In genomic region chr11:130122141-130122575, GRCh38 we compare ENCODE assay signal across 11 cellular contexts. TPM values are rescaled to one million over a fixed set of nuclear protein-coding genes. Genes with fewer than 3 reads are reported as not detected.
A peak's percentile ranks its signal among the peaks of the same experiment; 100 is the strongest.
DNase-seq lines count a peak whose midpoint lies in the region; ATAC-seq and TF ChIP-seq lines count a peak whose summit lies in the region.
"Had no signal": no experiment of that assay in that cellular context is flagged by ENCODE, and none has a peak within 500 bp of the region (broad histone marks: within the 10 kb centered on the region; RNA-seq: fewer than 3 reads in every experiment).

No MANE protein-coding gene starts in this region.

- DNase-seq in SK-MEL-5 (ENCODE audit: low read depth, low spot score) (peak; percentile 47), dermis microvascular lymphatic vessel endothelial cell (ENCODE audit: low read depth in 2 of 2) (peak; percentile 43 to 83), NCI-H2171 (lab: John Stamatoyannopoulos, UW) (no peak), GF-D8 (lab: John Stamatoyannopoulos, UW) (no peak)
- peak; percentile 45 to 53 for DNase-seq in stimulated activated CD4-positive, alpha-beta T cell treated with anti-CD3 and anti-CD28 coated beads, Interleukin-15, amount 100 ng/mL, for 48 hours (ENCODE audit: low read depth in 2 of 2)
- DNase-seq: activated gamma-delta T cell treated with Interleukin-2 at 50 U/mL for 16 hours, DMS153, NCI-H1694 had no signal

- peaks cover 30% of the 10 kb centered on the region for H3F3A ChIP-seq in DOHH2 (ENCODE audit: control insufficient read depth, insufficient read depth)

- H3K9me2 ChIP-seq in DOHH2 (replicated peaks; ENCODE audit: control insufficient read depth, low read length), result no peaks in the 10 kb centered on the region

- H4K20me1 ChIP-seq in DOHH2 (ENCODE audit: control insufficient read depth, insufficient read depth, low read depth, low read length), result peaks cover 4% of the 10 kb centered on the region; the same call in 1 of the 2 replicates

- peak overlapping the region; percentile 54 for H3K4me3 ChIP-seq in DOHH2 (ENCODE audit: low read length)

- ATAC-seq in HG03442 (IDR thresholded peaks at IDR 0.05; ENCODE audit: unreplicated experiment), result no peak

- no peaks in the 10 kb centered on the region for H3K27me3 ChIP-seq in DOHH2 (ENCODE audit: control insufficient read depth, low read length)

- H3K4me1 ChIP-seq in DOHH2 (ENCODE audit: control insufficient read depth, low read length), result peaks cover 56% of the 10 kb centered on the region

- peaks cover 83% of the 10 kb centered on the region for H3K36me3 ChIP-seq in DOHH2 (ENCODE audit: control insufficient read depth, low read length)

- no peaks in the 10 kb centered on the region for H3K9me3 ChIP-seq in DOHH2 (ENCODE audit: control insufficient read depth, insufficient read depth, low read length)

- H3K27ac ChIP-seq in DOHH2 (ENCODE audit: low read depth, low read length), result peak overlapping the region; percentile 84

- peaks cover 68% of the 10 kb centered on the region for H3K79me2 ChIP-seq in DOHH2 (ENCODE audit: control insufficient read depth, low read length)

- H3K4me2 ChIP-seq in DOHH2 (ENCODE audit: low read length), result peak overlapping the region; percentile 71

- in situ Hi-C loops in SK-MEL-5 (cut with HindIII; ENCODE audit: low pct_unique_long_range_greater_than_20kb, low sequenced_read_pairs), result no loop called here

- TF ChIP-seq CTCF in DOHH2 (IDR thresholded peaks at IDR 0.05; ENCODE audit: low read depth, low read length, poor library complexity, severe bottlenecking), result no peak

RNA-seq across cellular contexts. Expression of gene ST14, which starts 37.4 kb away (rescaled TPM):
- total RNA-seq in SK-MEL-5 (2014; rRNA removed; shearing (Covaris generic)), result not detected in 2 replicates
- polyA plus RNA-seq in SK-MEL-5 (2015; cell fraction: cytosol; rRNA removed), result 0.04 TPM in 1 of 2 replicates, not detected in the other
- polyA plus RNA-seq in SK-MEL-5 (2015; cell fraction: nucleus; rRNA removed), result not detected in 2 replicates
- under 0.01 and 0.13 TPM in 2 replicates for total RNA-seq in dermis microvascular lymphatic vessel endothelial cell
- total RNA-seq: myocyte had no signal

RNA-seq across cellular contexts. Expression of gene APLP2, which starts 52.5 kb away (rescaled TPM):
- 95.1 and 96.7 TPM in 2 replicates for total RNA-seq in SK-MEL-5 (2014; rRNA removed; shearing (Covaris generic))
- polyA plus RNA-seq in SK-MEL-5 (2015; cell fraction: cytosol; rRNA removed), result 371 and 443 TPM in 2 replicates
- polyA plus RNA-seq in SK-MEL-5 (2015; cell fraction: nucleus; rRNA removed), result 80.8 and 141 TPM in 2 replicates
- total RNA-seq in dermis microvascular lymphatic vessel endothelial cell, result 770 and 1,159 TPM in 2 replicates

Comparison
In these comparisons a context has a peak if more than half of its experiments do, and no peak if none do; other contexts are left out.
1. DNase-seq: peak in SK-MEL-5 (single experiment), dermis microvascular lymphatic vessel endothelial cell (2 of 2) and stimulated activated CD4-positive, alpha-beta T cell treated with anti-CD3 and anti-CD28 coated beads, Interleukin-15, amount 100 ng/mL, for 48 hours (2 of 2); none in NCI-H2171 (single experiment) and GF-D8 (single experiment).